1 cellular context compared by ENCODE assay signal in the genomic region with DNA sequence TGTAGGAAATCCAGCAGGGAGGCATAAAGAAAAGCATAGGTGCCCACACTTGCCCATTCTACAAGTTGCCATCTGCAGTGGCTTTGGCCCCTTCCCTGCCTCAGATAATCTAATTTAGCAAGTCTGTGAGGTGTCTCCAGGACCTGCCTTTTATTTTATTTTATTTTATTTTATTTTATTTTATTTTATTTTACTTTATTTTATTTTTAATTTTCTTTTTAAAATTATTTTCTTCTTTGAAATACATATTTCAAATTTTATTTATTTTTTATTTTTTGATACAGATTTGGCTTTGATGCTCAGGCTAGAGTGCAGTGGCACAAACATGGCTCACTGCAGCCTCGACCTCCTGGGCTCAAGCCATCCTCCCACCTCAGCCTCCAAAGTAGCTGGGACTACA. TPM values are rescaled to one million over a fixed set of nuclear protein-coding genes. Genes with fewer than 3 reads are reported as not detected.
"Had no signal": no experiment of that assay in that cellular context is flagged by ENCODE, and none has a peak within 500 bp of the region (broad histone marks: within the 10 kb centered on the region; RNA-seq: fewer than 3 reads in every experiment).

No MANE protein-coding gene starts in this region.

RNA-seq across cellular contexts. Expression of a gene that starts 51.0 kb away (rescaled TPM):
- total RNA-seq: MCF 10A had no signal
